In genomic region chr10:76631054-76631453, GRCh38 we compare ENCODE assay signal across 17 cellular contexts.
"Had no signal": no experiment of that assay in that cellular context is flagged by ENCODE, and none has a peak within 500 bp of the region (broad histone marks: within the 10 kb centered on the region; RNA-seq: fewer than 3 reads in every experiment).

No MANE protein-coding gene starts in this region.

- H3K4me1 ChIP-seq: foreskin keratinocyte, left lung, lower lobe of right lung had no signal

- H3K4me3 ChIP-seq: coronary artery, esophagus muscularis mucosa, gastroesophageal sphincter, heart left ventricle, left lung, lower lobe of right lung, mucosa of descending colon had no signal

- H3K27me3 ChIP-seq: esophagus muscularis mucosa, gastroesophageal sphincter, heart left ventricle, left lung had no signal

- H3K36me3 ChIP-seq: esophagus muscularis mucosa, gastroesophageal sphincter, heart left ventricle, left lung, lower lobe of right lung had no signal

- H3K9me3 ChIP-seq: esophagus muscularis mucosa, gastroesophageal sphincter, heart left ventricle, left lung, lower lobe of right lung, mucosa of descending colon had no signal

- H3K9me3 Mint-ChIP-seq: mesothelial cell of epicardium had no signal

- H3K36me3 Mint-ChIP-seq: mesothelial cell of epicardium had no signal

- H3K27ac Mint-ChIP-seq: mesothelial cell of epicardium had no signal

- H3K4me3 Mint-ChIP-seq: mesothelial cell of epicardium had no signal

- DNase-seq: dermis blood vessel endothelial cell; dorsolateral prefrontal cortex; effector CD4-positive, alpha-beta T cell; effector memory CD4-positive, alpha-beta T cell; foreskin keratinocyte; heart left ventricle; hippocampal formation; left cardiac atrium; left lung; left ventricle myocardium superior; lower lobe of right lung; mesenchymal stem cell; mucosa of descending colon had no signal

- H3K27ac ChIP-seq: coronary artery, dorsolateral prefrontal cortex, esophagus muscularis mucosa, foreskin keratinocyte, gastroesophageal sphincter, left lung, lower lobe of right lung had no signal

- ATAC-seq: foreskin keratinocyte, gastroesophageal sphincter, left lung, lower lobe of right lung, mucosa of descending colon had no signal
